Comparison of ENCODE assay signal across 12 cellular contexts in the genomic region with DNA sequence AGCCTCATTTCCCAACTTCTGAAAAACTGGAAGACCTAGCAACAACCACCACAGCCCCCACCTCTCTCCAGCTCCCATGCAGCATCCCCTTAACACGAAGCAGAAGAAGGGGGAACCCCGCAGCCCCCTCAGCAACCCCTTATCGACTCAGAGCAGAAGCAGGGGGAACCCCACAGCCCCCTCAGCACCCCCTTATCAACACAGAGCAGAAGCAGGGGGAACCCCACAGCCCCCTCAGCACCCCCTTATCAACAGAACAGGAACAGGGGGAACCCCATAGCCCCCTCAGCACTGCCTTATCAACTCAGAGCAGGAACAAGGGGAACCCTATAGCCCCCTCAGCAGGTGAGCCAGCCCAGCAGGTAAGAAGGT. TPM values are rescaled to one million over a fixed set of nuclear protein-coding genes. Genes with fewer than 3 reads are reported as not detected.
A peak's percentile ranks its signal among the peaks of the same experiment; 100 is the strongest.
DNase-seq lines count a peak whose midpoint lies in the region; ATAC-seq and TF ChIP-seq lines count a peak whose summit lies in the region.
"Had no signal": no experiment of that assay in that cellular context is flagged by ENCODE, and none has a peak within 500 bp of the region (broad histone marks: within the 10 kb centered on the region; RNA-seq: fewer than 3 reads in every experiment).

No MANE protein-coding gene starts in this region.

- H3K27me3 Mint-ChIP-seq in natural killer cell (ENCODE audit: low read depth in 2 of 2) (no peaks in the 10 kb centered on the region), naive B cell (no peaks in the 10 kb centered on the region), mesothelial cell of epicardium (ENCODE audit: low read depth) (no peaks in the 10 kb centered on the region)
- H3K27me3 Mint-ChIP-seq in natural killer cell treated with Interleukin-12 subunit alpha and Interleukin-12 subunit beta and Interleukin-15 and Interleukin-18, amount 100 ng/mL, for 72 hours: no peaks in the 10 kb centered on the region
- no peaks in the 10 kb centered on the region for H3K27me3 Mint-ChIP-seq in activated T-helper 2 cell treated with anti-CD3 and anti-CD28 coated beads, Interferon-gamma antibody, Interleukin-2, Interleukin-4, amounts not matched to agents 10 μg/mL and 5 μg/mL and 100 μg/mL, durations not matched to agents 14 hours and 24 hours and 36 hours (ENCODE audit: low read depth)

- DNase-seq in natural killer cell (no peak), naive B cell (no peak), COLO668 (lab: John Stamatoyannopoulos, UW; ENCODE audit: unreplicated experiment) (no peak), DMS53 (lab: John Stamatoyannopoulos, UW) (no peak), mesothelial cell of epicardium (ENCODE audit: low spot score in 2 of 2, unreplicated experiment in 2 of 2) (no peak)
- DNase-seq in natural killer cell treated with Interleukin-12 subunit alpha and Interleukin-12 subunit beta and Interleukin-15 and Interleukin-18, amount 100 ng/mL, for 72 hours (ENCODE audit: low spot score): no peak
- no peak for DNase-seq in activated T-helper 2 cell treated with anti-CD3 and anti-CD28 coated beads, Interferon-gamma antibody, Interleukin-2, Interleukin-4, amounts not matched to agents 10 μg/mL and 5 μg/mL and 100 μg/mL, durations not matched to agents 14 hours and 24 hours and 36 hours (ENCODE audit: low spot score)
- DNase-seq: BE2C, brain microvascular endothelial cell, esophagus squamous epithelium, SK-N-SH had no signal

- intact Hi-C loops in natural killer cell (cut with micrococcal nuclease): no loop called here
- intact Hi-C loops in activated T-helper 2 cell treated with anti-CD3 and anti-CD28 coated beads, Interferon-gamma antibody, Interleukin-2, Interleukin-4, amounts not matched to agents 10 μg/mL and 5 μg/mL and 100 μg/mL, durations not matched to agents 14 hours and 24 hours and 36 hours (cut with micrococcal nuclease): loop anchor here (1.0 kb wide), 1 partner anchor 39 kb away; no protein-coding TSS in a partner anchor

- H3K27ac Mint-ChIP-seq in natural killer cell (no peak overlapping the region), naive B cell (peak overlapping the region; percentile 57 to 84 (median 78)), mesothelial cell of epicardium (no peak overlapping the region)
- H3K27ac Mint-ChIP-seq in natural killer cell treated with Interleukin-12 subunit alpha and Interleukin-12 subunit beta and Interleukin-15 and Interleukin-18, amount 100 ng/mL, for 72 hours: peak overlapping the region in 1 of 2 donors; percentile 67
- H3K27ac Mint-ChIP-seq in activated T-helper 2 cell treated with anti-CD3 and anti-CD28 coated beads, Interferon-gamma antibody, Interleukin-2, Interleukin-4, amounts not matched to agents 10 μg/mL and 5 μg/mL and 100 μg/mL, durations not matched to agents 14 hours and 24 hours and 36 hours: peak overlapping the region; percentile 63

- no peak overlapping the region for H3K4me3 Mint-ChIP-seq in natural killer cell
- no peak overlapping the region for H3K4me3 Mint-ChIP-seq in natural killer cell treated with Interleukin-12 subunit alpha and Interleukin-12 subunit beta and Interleukin-15 and Interleukin-18, amount 100 ng/mL, for 72 hours
- peak overlapping the region; percentile 5 for H3K4me3 Mint-ChIP-seq in activated T-helper 2 cell treated with anti-CD3 and anti-CD28 coated beads, Interferon-gamma antibody, Interleukin-2, Interleukin-4, amounts not matched to agents 10 μg/mL and 5 μg/mL and 100 μg/mL, durations not matched to agents 14 hours and 24 hours and 36 hours (ENCODE audit: low read depth)
- peak overlapping the region in 2 of 8 donors; percentile 30 to 82 for H3K4me3 Mint-ChIP-seq in naive B cell
- no peak overlapping the region for H3K4me3 Mint-ChIP-seq in mesothelial cell of epicardium

- ATAC-seq in natural killer cell (peak in 2 of 3 donors; percentile 21 to 47), naive B cell (ENCODE audit: low read depth in 2 of 2) (peak; percentile 65 to 73), HG02973 (IDR thresholded peaks at IDR 0.05; ENCODE audit: unreplicated experiment) (no peak)
- no peak for ATAC-seq in natural killer cell treated with Interleukin-12 subunit alpha and Interleukin-12 subunit beta and Interleukin-15 and Interleukin-18, amount 100 ng/mL, for 72 hours

- TF ChIP-seq CTCF in natural killer cell (IDR thresholded peaks at IDR 0.05) (no peak), mesothelial cell of epicardium (IDR thresholded peaks at IDR 0.05; ENCODE audit: unreplicated experiment) (no peak)

- H3K4me1 Mint-ChIP-seq in natural killer cell (peaks cover 25 to 48% of the 10 kb centered on the region in 2 donors), naive B cell (peaks cover 37 to 56% (median 55%) of the 10 kb centered on the region in 3 donors), mesothelial cell of epicardium (peaks cover 7% of the 10 kb centered on the region)
- peaks cover 12 to 26% of the 10 kb centered on the region in 2 donors for H3K4me1 Mint-ChIP-seq in natural killer cell treated with Interleukin-12 subunit alpha and Interleukin-12 subunit beta and Interleukin-15 and Interleukin-18, amount 100 ng/mL, for 72 hours (ENCODE audit: low read depth in 2 of 2)
- peaks cover 27% of the 10 kb centered on the region for H3K4me1 Mint-ChIP-seq in activated T-helper 2 cell treated with anti-CD3 and anti-CD28 coated beads, Interferon-gamma antibody, Interleukin-2, Interleukin-4, amounts not matched to agents 10 μg/mL and 5 μg/mL and 100 μg/mL, durations not matched to agents 14 hours and 24 hours and 36 hours (ENCODE audit: low read depth)

- H3K9me3 Mint-ChIP-seq in natural killer cell: no peaks in the 10 kb centered on the region
- H3K9me3 Mint-ChIP-seq in natural killer cell treated with Interleukin-12 subunit alpha and Interleukin-12 subunit beta and Interleukin-15 and Interleukin-18, amount 100 ng/mL, for 72 hours: no peaks in the 10 kb centered on the region
- H3K9me3 Mint-ChIP-seq in activated T-helper 2 cell treated with anti-CD3 and anti-CD28 coated beads, Interferon-gamma antibody, Interleukin-2, Interleukin-4, amounts not matched to agents 10 μg/mL and 5 μg/mL and 100 μg/mL, durations not matched to agents 14 hours and 24 hours and 36 hours: no peaks in the 10 kb centered on the region
- no peaks in the 10 kb centered on the region for H3K9me3 Mint-ChIP-seq in naive B cell
- no peaks in the 10 kb centered on the region for H3K9me3 Mint-ChIP-seq in mesothelial cell of epicardium

- peaks cover 5% of the 10 kb centered on the region for H3K36me3 Mint-ChIP-seq in natural killer cell
- H3K36me3 Mint-ChIP-seq in natural killer cell treated with Interleukin-12 subunit alpha and Interleukin-12 subunit beta and Interleukin-15 and Interleukin-18, amount 100 ng/mL, for 72 hours: peaks cover 3% of the 10 kb centered on the region
- H3K36me3 Mint-ChIP-seq in activated T-helper 2 cell treated with anti-CD3 and anti-CD28 coated beads, Interferon-gamma antibody, Interleukin-2, Interleukin-4, amounts not matched to agents 10 μg/mL and 5 μg/mL and 100 μg/mL, durations not matched to agents 14 hours and 24 hours and 36 hours (ENCODE audit: low read depth): peaks cover 48% of the 10 kb centered on the region
- peaks cover 10 to 16% of the 10 kb centered on the region in 2 donors for H3K36me3 Mint-ChIP-seq in naive B cell
- H3K36me3 Mint-ChIP-seq in mesothelial cell of epicardium: peaks cover 18% of the 10 kb centered on the region

RNA-seq across cellular contexts. Expression of a gene that starts 6.7 kb away (rescaled TPM):
- 10 to 100 TPM; 51.2 to 62.4 (median 54.1) TPM for total RNA-seq in natural killer cell
- 10 to 100 TPM; 23.8 to 28.1 TPM for total RNA-seq in natural killer cell treated with Interleukin-12 subunit alpha and Interleukin-12 subunit beta and Interleukin-15 and Interleukin-18, amount 100 ng/mL, for 72 hours
- 48.1 and 49.5 TPM in 2 replicates for total RNA-seq in activated T-helper 2 cell treated with anti-CD3 and anti-CD28 coated beads, Interferon-gamma antibody, Interleukin-2, Interleukin-4, amounts not matched to agents 10 μg/mL and 5 μg/mL and 100 μg/mL, durations not matched to agents 14 hours and 24 hours and 36 hours
- polyA plus RNA-seq in naive B cell (ENCODE audit: low read depth in 6 of 6): 10 to 100 TPM; 26.3 to 40.9 (median 34.5) TPM
- total RNA-seq in mesothelial cell of epicardium: 33.5 to 34.6 TPM (median 34.4 TPM) in 3 replicates

RNA-seq across cellular contexts. Expression of a gene that starts 19.7 kb away (rescaled TPM):
- total RNA-seq in natural killer cell (10 to 100 TPM; 11.7 to 16.1 (median 13.8) TPM), mesothelial cell of epicardium (31.8 to 35.4 TPM (median 33.9 TPM) in 3 replicates)
- total RNA-seq in natural killer cell treated with Interleukin-12 subunit alpha and Interleukin-12 subunit beta and Interleukin-15 and Interleukin-18, amount 100 ng/mL, for 72 hours: 1 to 10 TPM; 1.2 to 6.2 TPM
- total RNA-seq in activated T-helper 2 cell treated with anti-CD3 and anti-CD28 coated beads, Interferon-gamma antibody, Interleukin-2, Interleukin-4, amounts not matched to agents 10 μg/mL and 5 μg/mL and 100 μg/mL, durations not matched to agents 14 hours and 24 hours and 36 hours: 12.0 and 15.5 TPM in 2 replicates
- 10 to 100 TPM in 1 of 6 donors, 1 to 10 TPM in 5; 1.8 to 10.5 (median 4.5) TPM for polyA plus RNA-seq in naive B cell (ENCODE audit: low read depth in 6 of 6)

RNA-seq across cellular contexts. Expression of a gene that starts 43.6 kb away (rescaled TPM):
- total RNA-seq in natural killer cell (10 to 100 TPM; 63.2 to 69.1 (median 66.4) TPM), mesothelial cell of epicardium (77.2 to 79.9 TPM (median 79.5 TPM) in 3 replicates)
- total RNA-seq in natural killer cell treated with Interleukin-12 subunit alpha and Interleukin-12 subunit beta and Interleukin-15 and Interleukin-18, amount 100 ng/mL, for 72 hours: 100 to 1,000 TPM in 1 of 2 donors, 10 to 100 TPM in 1; 97.2 to 143 TPM
- total RNA-seq in activated T-helper 2 cell treated with anti-CD3 and anti-CD28 coated beads, Interferon-gamma antibody, Interleukin-2, Interleukin-4, amounts not matched to agents 10 μg/mL and 5 μg/mL and 100 μg/mL, durations not matched to agents 14 hours and 24 hours and 36 hours: 181 and 194 TPM in 2 replicates
- 100 to 1,000 TPM; 192 to 253 (median 220) TPM for polyA plus RNA-seq in naive B cell (ENCODE audit: low read depth in 6 of 6)

Comparison
In these comparisons a context has a peak if more than half of its experiments do, and no peak if none do; other contexts are left out.
1. ATAC-seq: peak in natural killer cell (2 of 3) and naive B cell (2 of 2); none in natural killer cell treated with Interleukin-12 subunit alpha and Interleukin-12 subunit beta and Interleukin-15 and Interleukin-18, amount 100 ng/mL, for 72 hours (0 of 2) and HG02973 (single experiment).
2. H3K27ac Mint-ChIP-seq: peak in activated T-helper 2 cell treated with anti-CD3 and anti-CD28 coated beads, Interferon-gamma antibody, Interleukin-2, Interleukin-4, amounts not matched to agents 10 μg/mL and 5 μg/mL and 100 μg/mL, durations not matched to agents 14 hours and 24 hours and 36 hours (single experiment) and naive B cell (6 of 6); none in natural killer cell (0 of 2) and mesothelial cell of epicardium (single experiment).